In the genomic region with DNA sequence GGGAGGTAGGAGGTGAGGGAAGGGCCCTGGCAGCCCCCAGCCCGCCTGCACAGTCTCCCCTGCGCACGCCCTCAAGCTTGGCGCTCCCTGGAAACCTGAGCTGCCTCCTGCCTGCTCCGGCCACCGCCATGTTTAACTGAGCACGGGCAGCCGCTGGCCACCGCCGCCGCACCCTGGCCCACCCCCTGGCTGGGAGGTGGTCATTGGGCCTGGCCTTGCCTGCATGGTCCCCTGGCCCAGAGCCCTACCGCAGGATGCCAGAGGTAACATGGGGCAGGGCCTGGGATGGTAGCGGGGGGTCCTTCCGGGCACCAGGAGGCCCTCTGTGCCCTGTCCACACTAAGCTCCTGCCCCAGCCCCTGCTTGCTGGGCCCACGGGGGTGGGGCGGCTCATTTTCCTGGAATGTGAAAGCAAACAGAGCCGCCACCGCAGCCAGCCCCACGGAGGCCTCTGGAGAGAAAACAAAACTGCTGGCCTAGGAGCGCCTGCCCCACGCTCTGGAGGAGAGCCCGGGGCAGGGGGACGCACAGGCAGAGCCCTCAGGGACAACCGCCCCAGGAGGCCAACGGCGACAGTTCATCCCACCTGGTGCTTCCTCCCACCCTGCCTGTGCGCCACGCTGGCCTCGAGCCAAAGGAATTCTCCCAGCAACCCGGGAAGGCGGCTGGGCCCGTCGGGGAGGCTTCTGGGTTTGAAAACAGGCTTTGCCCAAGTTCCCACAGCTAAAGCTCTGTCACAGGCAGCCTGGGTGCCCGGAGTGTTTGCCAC, we compare ENCODE assay signal across 1 cellular context.
TF ChIP-seq lines count a peak whose summit lies in the region.

No MANE protein-coding gene starts in this region.

TF ChIP-seq in HepG2, 621 proteins besides CTCF, POLR2A, EP300 and RAD21 (continued from another document and continues in another):
- TF ChIP-seq, protein P1, sequence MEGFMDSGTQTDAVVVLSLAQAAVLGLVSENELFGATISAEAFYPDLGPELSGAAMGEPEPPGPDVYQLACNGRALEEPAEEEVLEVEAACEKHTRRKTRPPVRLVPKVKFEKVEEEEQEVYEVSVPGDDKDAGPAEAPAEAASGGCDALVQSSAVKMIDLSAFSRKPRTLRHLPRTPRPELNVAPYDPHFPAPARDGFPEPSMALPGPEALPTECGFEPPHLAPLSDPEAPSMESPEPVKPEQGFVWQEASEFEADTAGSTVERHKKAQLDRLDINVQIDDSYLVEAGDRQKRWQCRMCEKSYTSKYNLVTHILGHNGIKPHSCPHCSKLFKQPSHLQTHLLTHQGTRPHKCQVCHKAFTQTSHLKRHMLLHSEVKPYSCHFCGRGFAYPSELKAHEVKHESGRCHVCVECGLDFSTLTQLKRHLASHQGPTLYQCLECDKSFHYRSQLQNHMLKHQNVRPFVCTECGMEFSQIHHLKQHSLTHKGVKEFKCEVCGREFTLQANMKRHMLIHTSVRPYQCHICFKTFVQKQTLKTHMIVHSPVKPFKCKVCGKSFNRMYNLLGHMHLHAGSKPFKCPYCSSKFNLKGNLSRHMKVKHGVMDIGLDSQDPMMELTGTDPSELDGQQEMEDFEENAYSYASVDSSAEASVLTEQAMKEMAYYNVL (CRISPR knock-in tag; IDR thresholded peaks at IDR 0.05; ENCODE audit: borderline replicate concordance): no peak
- no peak for TF ChIP-seq SMC3 (IDR thresholded peaks at IDR 0.05; ENCODE audit: low read length)
- no peak for TF ChIP-seq MIER2 (CRISPR knock-in tag; IDR thresholded peaks at IDR 0.05)
- TF ChIP-seq, protein P2, sequence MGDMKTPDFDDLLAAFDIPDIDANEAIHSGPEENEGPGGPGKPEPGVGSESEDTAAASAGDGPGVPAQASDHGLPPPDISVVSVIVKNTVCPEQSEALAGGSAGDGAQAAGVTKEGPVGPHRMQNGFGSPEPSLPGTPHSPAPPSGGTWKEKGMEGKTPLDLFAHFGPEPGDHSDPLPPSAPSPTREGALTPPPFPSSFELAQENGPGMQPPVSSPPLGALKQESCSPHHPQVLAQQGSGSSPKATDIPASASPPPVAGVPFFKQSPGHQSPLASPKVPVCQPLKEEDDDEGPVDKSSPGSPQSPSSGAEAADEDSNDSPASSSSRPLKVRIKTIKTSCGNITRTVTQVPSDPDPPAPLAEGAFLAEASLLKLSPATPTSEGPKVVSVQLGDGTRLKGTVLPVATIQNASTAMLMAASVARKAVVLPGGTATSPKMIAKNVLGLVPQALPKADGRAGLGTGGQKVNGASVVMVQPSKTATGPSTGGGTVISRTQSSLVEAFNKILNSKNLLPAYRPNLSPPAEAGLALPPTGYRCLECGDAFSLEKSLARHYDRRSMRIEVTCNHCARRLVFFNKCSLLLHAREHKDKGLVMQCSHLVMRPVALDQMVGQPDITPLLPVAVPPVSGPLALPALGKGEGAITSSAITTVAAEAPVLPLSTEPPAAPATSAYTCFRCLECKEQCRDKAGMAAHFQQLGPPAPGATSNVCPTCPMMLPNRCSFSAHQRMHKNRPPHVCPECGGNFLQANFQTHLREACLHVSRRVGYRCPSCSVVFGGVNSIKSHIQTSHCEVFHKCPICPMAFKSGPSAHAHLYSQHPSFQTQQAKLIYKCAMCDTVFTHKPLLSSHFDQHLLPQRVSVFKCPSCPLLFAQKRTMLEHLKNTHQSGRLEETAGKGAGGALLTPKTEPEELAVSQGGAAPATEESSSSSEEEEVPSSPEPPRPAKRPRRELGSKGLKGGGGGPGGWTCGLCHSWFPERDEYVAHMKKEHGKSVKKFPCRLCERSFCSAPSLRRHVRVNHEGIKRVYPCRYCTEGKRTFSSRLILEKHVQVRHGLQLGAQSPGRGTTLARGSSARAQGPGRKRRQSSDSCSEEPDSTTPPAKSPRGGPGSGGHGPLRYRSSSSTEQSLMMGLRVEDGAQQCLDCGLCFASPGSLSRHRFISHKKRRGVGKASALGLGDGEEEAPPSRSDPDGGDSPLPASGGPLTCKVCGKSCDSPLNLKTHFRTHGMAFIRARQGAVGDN (CRISPR knock-in tag; IDR thresholded peaks at IDR 0.05): peak; percentile 96
- TF ChIP-seq FOXK2 (IDR thresholded peaks at IDR 0.05): no peak
- no peak for TF ChIP-seq SYNCRIP (IDR thresholded peaks at IDR 0.05; ENCODE audit: insufficient read depth, low read depth, low read length)
- TF ChIP-seq, protein P3, sequence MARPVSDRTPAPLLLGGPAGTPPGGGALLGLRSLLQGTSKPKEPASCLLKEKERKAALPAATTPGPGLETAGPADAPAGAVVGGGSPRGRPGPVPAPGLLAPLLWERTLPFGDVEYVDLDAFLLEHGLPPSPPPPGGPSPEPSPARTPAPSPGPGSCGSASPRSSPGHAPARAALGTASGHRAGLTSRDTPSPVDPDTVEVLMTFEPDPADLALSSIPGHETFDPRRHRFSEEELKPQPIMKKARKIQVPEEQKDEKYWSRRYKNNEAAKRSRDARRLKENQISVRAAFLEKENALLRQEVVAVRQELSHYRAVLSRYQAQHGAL (CRISPR knock-in tag; IDR thresholded peaks at IDR 0.05; ENCODE audit: not compliant biosample characterization): no peak
- TF ChIP-seq DNMT3B (CRISPR knock-in tag; conservative IDR thresholded peaks at IDR 0.05): 0 out of 2 replicates have a peak, but pooled peaks have one; percentile 58
- TF ChIP-seq, protein P4, sequence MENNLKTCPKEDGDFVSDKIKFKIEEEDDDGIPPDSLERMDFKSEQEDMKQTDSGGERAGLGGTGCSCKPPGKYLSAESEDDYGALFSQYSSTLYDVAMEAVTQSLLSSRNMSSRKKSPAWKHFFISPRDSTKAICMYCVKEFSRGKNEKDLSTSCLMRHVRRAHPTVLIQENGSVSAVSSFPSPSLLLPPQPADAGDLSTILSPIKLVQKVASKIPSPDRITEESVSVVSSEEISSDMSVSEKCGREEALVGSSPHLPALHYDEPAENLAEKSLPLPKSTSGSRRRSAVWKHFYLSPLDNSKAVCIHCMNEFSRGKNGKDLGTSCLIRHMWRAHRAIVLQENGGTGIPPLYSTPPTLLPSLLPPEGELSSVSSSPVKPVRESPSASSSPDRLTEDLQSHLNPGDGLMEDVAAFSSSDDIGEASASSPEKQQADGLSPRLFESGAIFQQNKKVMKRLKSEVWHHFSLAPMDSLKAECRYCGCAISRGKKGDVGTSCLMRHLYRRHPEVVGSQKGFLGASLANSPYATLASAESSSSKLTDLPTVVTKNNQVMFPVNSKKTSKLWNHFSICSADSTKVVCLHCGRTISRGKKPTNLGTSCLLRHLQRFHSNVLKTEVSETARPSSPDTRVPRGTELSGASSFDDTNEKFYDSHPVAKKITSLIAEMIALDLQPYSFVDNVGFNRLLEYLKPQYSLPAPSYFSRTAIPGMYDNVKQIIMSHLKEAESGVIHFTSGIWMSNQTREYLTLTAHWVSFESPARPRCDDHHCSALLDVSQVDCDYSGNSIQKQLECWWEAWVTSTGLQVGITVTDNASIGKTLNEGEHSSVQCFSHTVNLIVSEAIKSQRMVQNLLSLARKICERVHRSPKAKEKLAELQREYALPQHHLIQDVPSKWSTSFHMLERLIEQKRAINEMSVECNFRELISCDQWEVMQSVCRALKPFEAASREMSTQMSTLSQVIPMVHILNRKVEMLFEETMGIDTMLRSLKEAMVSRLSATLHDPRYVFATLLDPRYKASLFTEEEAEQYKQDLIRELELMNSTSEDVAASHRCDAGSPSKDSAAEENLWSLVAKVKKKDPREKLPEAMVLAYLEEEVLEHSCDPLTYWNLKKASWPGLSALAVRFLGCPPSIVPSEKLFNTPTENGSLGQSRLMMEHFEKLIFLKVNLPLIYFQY (CRISPR knock-in tag; IDR thresholded peaks at IDR 0.05; ENCODE audit: borderline replicate concordance): peak; percentile 76; the same call in 1 of the 2 replicates
- TF ChIP-seq, protein P5, sequence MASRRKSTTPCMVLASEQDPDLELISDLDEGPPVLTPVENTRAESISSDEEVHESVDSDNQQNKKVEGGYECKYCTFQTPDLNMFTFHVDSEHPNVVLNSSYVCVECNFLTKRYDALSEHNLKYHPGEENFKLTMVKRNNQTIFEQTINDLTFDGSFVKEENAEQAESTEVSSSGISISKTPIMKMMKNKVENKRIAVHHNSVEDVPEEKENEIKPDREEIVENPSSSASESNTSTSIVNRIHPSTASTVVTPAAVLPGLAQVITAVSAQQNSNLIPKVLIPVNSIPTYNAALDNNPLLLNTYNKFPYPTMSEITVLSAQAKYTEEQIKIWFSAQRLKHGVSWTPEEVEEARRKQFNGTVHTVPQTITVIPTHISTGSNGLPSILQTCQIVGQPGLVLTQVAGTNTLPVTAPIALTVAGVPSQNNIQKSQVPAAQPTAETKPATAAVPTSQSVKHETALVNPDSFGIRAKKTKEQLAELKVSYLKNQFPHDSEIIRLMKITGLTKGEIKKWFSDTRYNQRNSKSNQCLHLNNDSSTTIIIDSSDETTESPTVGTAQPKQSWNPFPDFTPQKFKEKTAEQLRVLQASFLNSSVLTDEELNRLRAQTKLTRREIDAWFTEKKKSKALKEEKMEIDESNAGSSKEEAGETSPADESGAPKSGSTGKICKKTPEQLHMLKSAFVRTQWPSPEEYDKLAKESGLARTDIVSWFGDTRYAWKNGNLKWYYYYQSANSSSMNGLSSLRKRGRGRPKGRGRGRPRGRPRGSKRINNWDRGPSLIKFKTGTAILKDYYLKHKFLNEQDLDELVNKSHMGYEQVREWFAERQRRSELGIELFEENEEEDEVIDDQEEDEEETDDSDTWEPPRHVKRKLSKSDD (CRISPR knock-in tag; IDR thresholded peaks at IDR 0.05; ENCODE audit: low read depth): 0 out of 2 replicates have a peak, but pooled peaks have one; percentile 80
- TF ChIP-seq, protein P6, sequence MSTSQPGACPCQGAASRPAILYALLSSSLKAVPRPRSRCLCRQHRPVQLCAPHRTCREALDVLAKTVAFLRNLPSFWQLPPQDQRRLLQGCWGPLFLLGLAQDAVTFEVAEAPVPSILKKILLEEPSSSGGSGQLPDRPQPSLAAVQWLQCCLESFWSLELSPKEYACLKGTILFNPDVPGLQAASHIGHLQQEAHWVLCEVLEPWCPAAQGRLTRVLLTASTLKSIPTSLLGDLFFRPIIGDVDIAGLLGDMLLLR (CRISPR knock-in tag; IDR thresholded peaks at IDR 0.05): no peak
- TF ChIP-seq, protein P7, sequence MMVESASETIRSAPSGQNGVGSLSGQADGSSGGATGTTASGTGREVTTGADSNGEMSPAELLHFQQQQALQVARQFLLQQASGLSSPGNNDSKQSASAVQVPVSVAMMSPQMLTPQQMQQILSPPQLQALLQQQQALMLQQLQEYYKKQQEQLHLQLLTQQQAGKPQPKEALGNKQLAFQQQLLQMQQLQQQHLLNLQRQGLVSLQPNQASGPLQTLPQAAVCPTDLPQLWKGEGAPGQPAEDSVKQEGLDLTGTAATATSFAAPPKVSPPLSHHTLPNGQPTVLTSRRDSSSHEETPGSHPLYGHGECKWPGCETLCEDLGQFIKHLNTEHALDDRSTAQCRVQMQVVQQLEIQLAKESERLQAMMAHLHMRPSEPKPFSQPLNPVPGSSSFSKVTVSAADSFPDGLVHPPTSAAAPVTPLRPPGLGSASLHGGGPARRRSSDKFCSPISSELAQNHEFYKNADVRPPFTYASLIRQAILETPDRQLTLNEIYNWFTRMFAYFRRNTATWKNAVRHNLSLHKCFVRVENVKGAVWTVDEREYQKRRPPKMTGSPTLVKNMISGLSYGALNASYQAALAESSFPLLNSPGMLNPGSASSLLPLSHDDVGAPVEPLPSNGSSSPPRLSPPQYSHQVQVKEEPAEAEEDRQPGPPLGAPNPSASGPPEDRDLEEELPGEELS (CRISPR knock-in tag; IDR thresholded peaks at IDR 0.05): peak; percentile 82
- TF ChIP-seq NCOA2 (CRISPR knock-in tag; IDR thresholded peaks at IDR 0.05): peak; percentile 90
- TF ChIP-seq CHCHD3 (CRISPR knock-in tag; IDR thresholded peaks at IDR 0.05): no peak
- TF ChIP-seq, protein P8, sequence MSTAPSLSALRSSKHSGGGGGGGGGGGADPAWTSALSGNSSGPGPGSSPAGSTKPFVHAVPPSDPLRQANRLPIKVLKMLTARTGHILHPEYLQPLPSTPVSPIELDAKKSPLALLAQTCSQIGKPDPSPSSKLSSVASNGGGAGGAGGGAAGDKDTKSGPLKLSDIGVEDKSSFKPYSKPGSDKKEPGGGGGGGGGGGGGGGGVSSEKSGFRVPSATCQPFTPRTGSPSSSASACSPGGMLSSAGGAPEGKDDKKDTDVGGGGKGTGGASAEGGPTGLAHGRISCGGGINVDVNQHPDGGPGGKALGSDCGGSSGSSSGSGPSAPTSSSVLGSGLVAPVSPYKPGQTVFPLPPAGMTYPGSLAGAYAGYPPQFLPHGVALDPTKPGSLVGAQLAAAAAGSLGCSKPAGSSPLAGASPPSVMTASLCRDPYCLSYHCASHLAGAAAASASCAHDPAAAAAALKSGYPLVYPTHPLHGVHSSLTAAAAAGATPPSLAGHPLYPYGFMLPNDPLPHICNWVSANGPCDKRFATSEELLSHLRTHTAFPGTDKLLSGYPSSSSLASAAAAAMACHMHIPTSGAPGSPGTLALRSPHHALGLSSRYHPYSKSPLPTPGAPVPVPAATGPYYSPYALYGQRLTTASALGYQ (CRISPR knock-in tag; IDR thresholded peaks at IDR 0.05): peak; percentile 87; the same call in 1 of the 2 replicates
- TF ChIP-seq SMAD3 (CRISPR knock-in tag; IDR thresholded peaks at IDR 0.05): peak; percentile 81; the same call in 1 of the 2 replicates
- no peak for TF ChIP-seq MLLT10 (CRISPR knock-in tag; IDR thresholded peaks at IDR 0.05)
- TF ChIP-seq, protein P9, sequence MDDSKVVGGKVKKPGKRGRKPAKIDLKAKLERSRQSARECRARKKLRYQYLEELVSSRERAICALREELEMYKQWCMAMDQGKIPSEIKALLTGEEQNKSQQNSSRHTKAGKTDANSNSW (CRISPR knock-in tag; IDR thresholded peaks at IDR 0.05; ENCODE audit: borderline replicate concordance): no peak
- TF ChIP-seq CEBPG (CRISPR knock-in tag; IDR thresholded peaks at IDR 0.05): no peak
- 0 out of 2 replicates have a peak, but pooled peaks have one; percentile 38 for TF ChIP-seq ZNF367 (CRISPR knock-in tag; IDR thresholded peaks at IDR 0.05; ENCODE audit: borderline replicate concordance)
- TF ChIP-seq, protein P10, sequence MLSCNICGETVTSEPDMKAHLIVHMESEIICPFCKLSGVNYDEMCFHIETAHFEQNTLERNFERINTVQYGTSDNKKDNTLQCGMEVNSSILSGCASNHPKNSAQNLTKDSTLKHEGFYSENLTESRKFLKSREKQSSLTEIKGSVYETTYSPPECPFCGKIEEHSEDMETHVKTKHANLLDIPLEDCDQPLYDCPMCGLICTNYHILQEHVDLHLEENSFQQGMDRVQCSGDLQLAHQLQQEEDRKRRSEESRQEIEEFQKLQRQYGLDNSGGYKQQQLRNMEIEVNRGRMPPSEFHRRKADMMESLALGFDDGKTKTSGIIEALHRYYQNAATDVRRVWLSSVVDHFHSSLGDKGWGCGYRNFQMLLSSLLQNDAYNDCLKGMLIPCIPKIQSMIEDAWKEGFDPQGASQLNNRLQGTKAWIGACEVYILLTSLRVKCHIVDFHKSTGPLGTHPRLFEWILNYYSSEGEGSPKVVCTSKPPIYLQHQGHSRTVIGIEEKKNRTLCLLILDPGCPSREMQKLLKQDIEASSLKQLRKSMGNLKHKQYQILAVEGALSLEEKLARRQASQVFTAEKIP (CRISPR knock-in tag; IDR thresholded peaks at IDR 0.05; ENCODE audit: borderline replicate concordance): no peak
- TF ChIP-seq, protein P11, sequence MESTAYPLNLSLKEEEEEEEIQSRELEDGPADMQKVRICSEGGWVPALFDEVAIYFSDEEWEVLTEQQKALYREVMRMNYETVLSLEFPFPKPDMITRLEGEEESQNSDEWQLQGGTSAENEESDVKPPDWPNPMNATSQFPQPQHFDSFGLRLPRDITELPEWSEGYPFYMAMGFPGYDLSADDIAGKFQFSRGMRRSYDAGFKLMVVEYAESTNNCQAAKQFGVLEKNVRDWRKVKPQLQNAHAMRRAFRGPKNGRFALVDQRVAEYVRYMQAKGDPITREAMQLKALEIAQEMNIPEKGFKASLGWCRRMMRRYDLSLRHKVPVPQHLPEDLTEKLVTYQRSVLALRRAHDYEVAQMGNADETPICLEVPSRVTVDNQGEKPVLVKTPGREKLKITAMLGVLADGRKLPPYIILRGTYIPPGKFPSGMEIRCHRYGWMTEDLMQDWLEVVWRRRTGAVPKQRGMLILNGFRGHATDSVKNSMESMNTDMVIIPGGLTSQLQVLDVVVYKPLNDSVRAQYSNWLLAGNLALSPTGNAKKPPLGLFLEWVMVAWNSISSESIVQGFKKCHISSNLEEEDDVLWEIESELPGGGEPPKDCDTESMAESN (CRISPR knock-in tag; conservative IDR thresholded peaks at IDR 0.05): no peak
- TF ChIP-seq ZNF629 (CRISPR knock-in tag; conservative IDR thresholded peaks at IDR 0.05): no peak
- peak; percentile 60; the same call in 1 of the 2 replicates for TF ChIP-seq AKAP8 (CRISPR knock-in tag; IDR thresholded peaks at IDR 0.05)
